31 cellular contexts compared by ENCODE assay signal in genomic region chr2:211144974-211145373, GRCh38.
"Had no signal": no experiment of that assay in that cellular context is flagged by ENCODE, and none has a peak within 500 bp of the region (broad histone marks: within the 10 kb centered on the region; RNA-seq: fewer than 3 reads in every experiment).

No MANE protein-coding gene starts in this region.

- H3K36me3 ChIP-seq: cardiac muscle cell, Peyer's patch, SJSA1 had no signal

- H3K27ac ChIP-seq: cardiac muscle cell, KMS-11, Peyer's patch, SJSA1, VCaP had no signal

- DNase-seq: activated CD4-positive, alpha-beta T cell treated with anti-CD3 and anti-CD28 coated beads for 1 hour; activated CD4-positive, alpha-beta T cell treated with anti-CD3 and anti-CD28 coated beads, Interleukin-2, amount 10 ng/mL, durations not matched to agents 24 days and 14 days; activated CD4-positive, alpha-beta T cell treated with anti-CD3 and anti-CD28 coated beads, Interleukin-2, amount 50 U/mL, for 4 hours; activated CD4-positive, CD25-positive, alpha-beta regulatory T cell; activated CD8-positive, alpha-beta T cell treated with anti-CD3 and anti-CD28 coated beads for 36 hours; activated effector memory CD4-positive, alpha-beta T cell treated with anti-CD3 and anti-CD28 coated beads, Interleukin-2, amount 50 U/mL, for 16 hours; activated naive CD4-positive, alpha-beta T cell; activated naive CD4-positive, alpha-beta T cell treated with anti-CD3 and anti-CD28 coated beads, Interleukin-2, amount 50 U/mL, for 16 hours; activated naive CD8-positive, alpha-beta T cell treated with anti-CD3 and anti-CD28 coated beads for 36 hours; activated T-cell treated with anti-CD3 and anti-CD28 coated beads, Interleukin-2, amount 50 U/mL, for 1 hour; activated T-cell treated with anti-CD3 and anti-CD28 coated beads, Interleukin-2, amount 50 U/mL, for 72 hours; NCI-H1092 treated with DMSO at 0.1 percent for 48 hours; NCI-H1417; NCI-H146; NCI-H187; NCI-H2029 treated with DMSO at 0.1 percent for 48 hours; NCI-H2107; NCI-H2171; NCI-H510A; NCI-H526; NCI-H748 treated with DMSO at 0.1 percent for 48 hours; NK-92 treated with Interleukin-12 subunit alpha and Interleukin-12 subunit beta, amount 100 ng/mL, for 24 hours; Peyer's patch; RPMI8226; SHP77 treated with DMSO at 0.1 percent for 48 hours; SK-N-SH had no signal

- H3K9me3 ChIP-seq: Peyer's patch, SJSA1, SK-N-SH had no signal

- H3K4me2 ChIP-seq: KMS-11, SK-N-SH had no signal

- H3K4me1 ChIP-seq: Peyer's patch, SJSA1 had no signal

- H3K27me3 ChIP-seq: cardiac muscle cell, Peyer's patch, SJSA1 had no signal

- ATAC-seq: activated CD8-positive, alpha-beta T cell treated with anti-CD3 and anti-CD28 coated beads for 36 hours; activated T-cell treated with anti-CD3 and anti-CD28 coated beads, Interleukin-2, amount 50 U/mL, for 72 hours; activated T-helper 17 cell treated with anti-CD3 and anti-CD28 coated beads, Interleukin-2, amount 50 U/mL, for 72 hours had no signal

- H3K9me2 ChIP-seq: SK-N-SH had no signal

- H3K9ac ChIP-seq: KMS-11, SK-N-SH had no signal

- H3K4me3 ChIP-seq: cardiac muscle cell, Peyer's patch, SJSA1 had no signal
